Comparison of ENCODE assay signal across 1 cellular context in the genomic region with DNA sequence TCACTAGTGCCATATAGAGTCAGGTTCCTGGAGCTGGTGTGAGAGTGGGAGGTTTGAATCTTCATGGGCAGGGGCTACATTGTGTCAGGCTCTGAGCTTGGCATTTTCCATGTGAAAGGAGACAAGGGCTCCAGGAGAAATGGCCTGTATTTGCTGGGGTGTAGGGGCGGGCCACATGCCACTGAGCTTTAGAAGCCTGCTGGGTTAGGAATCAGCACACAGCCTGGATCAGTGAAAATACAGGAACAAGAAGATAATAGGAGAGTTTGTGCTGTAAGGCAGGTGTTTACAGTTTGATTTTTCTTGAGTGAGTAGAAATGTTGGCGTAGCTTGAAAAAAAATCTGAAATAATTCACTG.
TF ChIP-seq lines count a peak whose summit lies in the region.

No MANE protein-coding gene starts in this region.

TF ChIP-seq in GM23338, 12 proteins besides CTCF, POLR2A, EP300 and RAD21 (continued from another document):
- TF ChIP-seq, protein P1, sequence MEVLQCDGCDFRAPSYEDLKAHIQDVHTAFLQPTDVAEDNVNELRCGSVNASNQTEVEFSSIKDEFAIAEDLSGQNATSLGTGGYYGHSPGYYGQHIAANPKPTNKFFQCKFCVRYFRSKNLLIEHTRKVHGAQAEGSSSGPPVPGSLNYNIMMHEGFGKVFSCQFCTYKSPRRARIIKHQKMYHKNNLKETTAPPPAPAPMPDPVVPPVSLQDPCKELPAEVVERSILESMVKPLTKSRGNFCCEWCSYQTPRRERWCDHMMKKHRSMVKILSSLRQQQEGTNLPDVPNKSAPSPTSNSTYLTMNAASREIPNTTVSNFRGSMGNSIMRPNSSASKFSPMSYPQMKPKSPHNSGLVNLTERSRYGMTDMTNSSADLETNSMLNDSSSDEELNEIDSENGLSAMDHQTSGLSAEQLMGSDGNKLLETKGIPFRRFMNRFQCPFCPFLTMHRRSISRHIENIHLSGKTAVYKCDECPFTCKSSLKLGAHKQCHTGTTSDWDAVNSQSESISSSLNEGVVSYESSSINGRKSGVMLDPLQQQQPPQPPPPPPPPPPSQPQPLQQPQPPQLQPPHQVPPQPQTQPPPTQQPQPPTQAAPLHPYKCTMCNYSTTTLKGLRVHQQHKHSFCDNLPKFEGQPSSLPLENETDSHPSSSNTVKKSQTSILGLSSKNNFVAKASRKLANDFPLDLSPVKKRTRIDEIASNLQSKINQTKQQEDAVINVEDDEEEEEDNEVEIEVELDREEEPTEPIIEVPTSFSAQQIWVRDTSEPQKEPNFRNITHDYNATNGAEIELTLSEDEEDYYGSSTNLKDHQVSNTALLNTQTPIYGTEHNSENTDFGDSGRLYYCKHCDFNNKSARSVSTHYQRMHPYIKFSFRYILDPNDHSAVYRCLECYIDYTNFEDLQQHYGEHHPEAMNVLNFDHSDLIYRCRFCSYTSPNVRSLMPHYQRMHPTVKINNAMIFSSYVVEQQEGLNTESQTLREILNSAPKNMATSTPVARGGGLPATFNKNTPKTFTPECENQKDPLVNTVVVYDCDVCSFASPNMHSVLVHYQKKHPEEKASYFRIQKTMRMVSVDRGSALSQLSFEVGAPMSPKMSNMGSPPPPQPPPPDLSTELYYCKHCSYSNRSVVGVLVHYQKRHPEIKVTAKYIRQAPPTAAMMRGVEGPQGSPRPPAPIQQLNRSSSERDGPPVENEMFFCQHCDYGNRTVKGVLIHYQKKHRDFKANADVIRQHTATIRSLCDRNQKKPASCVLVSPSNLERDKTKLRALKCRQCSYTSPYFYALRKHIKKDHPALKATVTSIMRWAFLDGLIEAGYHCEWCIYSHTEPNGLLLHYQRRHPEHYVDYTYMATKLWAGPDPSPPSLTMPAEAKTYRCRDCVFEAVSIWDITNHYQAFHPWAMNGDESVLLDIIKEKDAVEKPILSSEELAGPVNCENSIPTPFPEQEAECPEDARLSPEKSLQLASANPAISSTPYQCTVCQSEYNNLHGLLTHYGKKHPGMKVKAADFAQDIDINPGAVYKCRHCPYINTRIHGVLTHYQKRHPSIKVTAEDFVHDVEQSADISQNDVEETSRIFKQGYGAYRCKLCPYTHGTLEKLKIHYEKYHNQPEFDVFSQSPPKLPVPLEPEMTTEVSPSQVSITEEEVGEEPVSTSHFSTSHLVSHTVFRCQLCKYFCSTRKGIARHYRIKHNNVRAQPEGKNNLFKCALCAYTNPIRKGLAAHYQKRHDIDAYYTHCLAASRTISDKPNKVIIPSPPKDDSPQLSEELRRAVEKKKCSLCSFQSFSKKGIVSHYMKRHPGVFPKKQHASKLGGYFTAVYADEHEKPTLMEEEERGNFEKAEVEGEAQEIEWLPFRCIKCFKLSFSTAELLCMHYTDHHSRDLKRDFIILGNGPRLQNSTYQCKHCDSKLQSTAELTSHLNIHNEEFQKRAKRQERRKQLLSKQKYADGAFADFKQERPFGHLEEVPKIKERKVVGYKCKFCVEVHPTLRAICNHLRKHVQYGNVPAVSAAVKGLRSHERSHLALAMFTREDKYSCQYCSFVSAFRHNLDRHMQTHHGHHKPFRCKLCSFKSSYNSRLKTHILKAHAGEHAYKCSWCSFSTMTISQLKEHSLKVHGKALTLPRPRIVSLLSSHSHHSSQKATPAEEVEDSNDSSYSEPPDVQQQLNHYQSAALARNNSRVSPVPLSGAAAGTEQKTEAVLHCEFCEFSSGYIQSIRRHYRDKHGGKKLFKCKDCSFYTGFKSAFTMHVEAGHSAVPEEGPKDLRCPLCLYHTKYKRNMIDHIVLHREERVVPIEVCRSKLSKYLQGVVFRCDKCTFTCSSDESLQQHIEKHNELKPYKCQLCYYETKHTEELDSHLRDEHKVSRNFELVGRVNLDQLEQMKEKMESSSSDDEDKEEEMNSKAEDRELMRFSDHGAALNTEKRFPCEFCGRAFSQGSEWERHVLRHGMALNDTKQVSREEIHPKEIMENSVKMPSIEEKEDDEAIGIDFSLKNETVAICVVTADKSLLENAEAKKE (CRISPR knock-in tag; IDR thresholded peaks at IDR 0.05): no peak
- TF ChIP-seq ZNF331 (CRISPR knock-in tag; IDR thresholded peaks at IDR 0.05; ENCODE audit: low read depth) (no peak), ETS1 (IDR thresholded peaks at IDR 0.05) (no peak), EZH2 (IDR thresholded peaks at IDR 0.05; ENCODE audit: low read depth, unreplicated experiment) (no peak), JUNB (IDR thresholded peaks at IDR 0.05; ENCODE audit: unreplicated experiment) (no peak), CREB1 (CRISPR knock-in tag; IDR thresholded peaks at IDR 0.05; ENCODE audit: low read depth) (no peak), STAT1 (IDR thresholded peaks at IDR 0.05; ENCODE audit: unreplicated experiment) (no peak), POLR2AphosphoS5 (IDR thresholded peaks at IDR 0.05; ENCODE audit: low read depth) (no peak), NANOG (IDR thresholded peaks at IDR 0.05; ENCODE audit: borderline replicate concordance) (no peak), REST (IDR thresholded peaks at IDR 0.05; ENCODE audit: unreplicated experiment) (no peak), EZH2phosphoT487 (IDR thresholded peaks at IDR 0.05; ENCODE audit: unreplicated experiment) (no peak)
